ENCODE assay signal across 12 cellular contexts in the genomic region with DNA sequence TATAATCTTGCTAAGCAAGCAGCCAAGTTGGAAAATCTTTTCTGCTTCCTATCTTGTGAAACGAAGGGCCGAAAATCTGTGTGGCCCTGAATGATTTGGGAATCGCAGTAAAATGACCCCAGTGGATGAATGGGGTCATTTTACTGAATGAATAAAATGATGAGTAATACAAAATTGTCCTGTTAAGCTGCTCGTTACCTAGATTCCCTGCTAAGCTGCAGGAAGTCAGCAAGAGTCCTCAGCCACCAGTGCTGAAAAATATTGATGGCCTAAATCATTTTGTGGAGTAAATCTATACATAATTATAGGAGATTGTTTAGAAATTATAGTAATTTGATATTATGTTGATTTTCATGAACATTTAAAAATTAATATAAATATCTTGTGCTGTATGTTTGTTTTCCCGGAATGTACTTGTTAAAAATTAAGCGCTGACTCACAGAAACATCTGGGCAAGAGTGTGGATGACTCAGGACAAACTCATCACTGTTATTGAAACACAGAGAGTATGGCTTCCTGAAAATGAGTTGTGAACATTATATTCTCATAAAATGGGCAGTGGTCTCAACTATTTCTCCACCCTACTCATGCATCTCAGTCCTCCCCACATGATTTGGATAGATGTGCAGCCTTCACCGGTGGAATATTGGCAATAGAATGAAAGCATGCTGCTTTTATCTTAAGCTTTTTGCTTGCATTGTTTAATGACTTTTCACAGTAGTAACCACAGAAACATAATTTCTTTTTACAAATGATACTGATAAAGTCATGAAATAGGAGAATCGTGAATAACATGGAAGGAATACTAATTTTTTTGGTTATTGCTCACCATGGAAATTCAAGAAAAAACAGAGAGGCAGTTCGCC. TPM values are rescaled to one million over a fixed set of nuclear protein-coding genes. Genes with fewer than 3 reads are reported as not detected.
DNase-seq lines count a peak whose midpoint lies in the region; ATAC-seq and TF ChIP-seq lines count a peak whose summit lies in the region.
"Had no signal": no experiment of that assay in that cellular context is flagged by ENCODE, and none has a peak within 500 bp of the region (broad histone marks: within the 10 kb centered on the region; RNA-seq: fewer than 3 reads in every experiment).

No MANE protein-coding gene starts in this region.

- no peaks in the 10 kb centered on the region for H3K9me3 ChIP-seq in PC-9 (ENCODE audit: insufficient read depth, low read depth)
- H3K9me3 ChIP-seq in osteoblast (ENCODE audit: low read depth, low read length) = no peaks in the 10 kb centered on the region
- H3K9me3 ChIP-seq: SJCRH30 had no signal

- peaks cover 25% of the 10 kb centered on the region for H3F3A ChIP-seq in PC-9 (ENCODE audit: insufficient read depth, low read depth)

- no peak for TF ChIP-seq POLR2A in GM18505 (IDR thresholded peaks at IDR 0.05; ENCODE audit: borderline replicate concordance, extremely low read depth, insufficient read depth, insufficient read length)

- H3K27ac ChIP-seq in PC-9 (peak overlapping the region; percentile 67), osteoblast (ENCODE audit: low read depth, low read length) (peak overlapping the region; percentile 79)
- H3K27ac ChIP-seq: SJCRH30 had no signal

- H3K27me3 ChIP-seq in PC-9 (ENCODE audit: insufficient read depth, low read depth) (no peaks in the 10 kb centered on the region), osteoblast (ENCODE audit: insufficient read depth, low read length) (no peaks in the 10 kb centered on the region)
- H3K27me3 ChIP-seq: SJCRH30 had no signal

- peak overlapping the region; percentile 68 for H3K4me2 ChIP-seq in PC-9
- peak overlapping the region; percentile 69 for H3K4me2 ChIP-seq in osteoblast (ENCODE audit: insufficient read depth, low read length)

- DNase-seq in GM03348 (ENCODE audit: low spot score) = peak; percentile 59
- DNase-seq in PC-9 = peak in 1 of 2 experiments; percentile 61
- peak; percentile 82 for DNase-seq in epithelial cell of esophagus (ENCODE audit: low read depth)
- DNase-seq in osteoblast (ENCODE audit: insufficient read length, low spot score, missing footprints) = peak; percentile 62
- no peak for DNase-seq in NCI-H345 (lab: John Stamatoyannopoulos, UW)
- no peak for DNase-seq in NCI-H1105 (lab: John Stamatoyannopoulos, UW)
- DNase-seq: activated CD8-positive, alpha-beta memory T cell treated with anti-CD3 and anti-CD28 coated beads, Interleukin-2, amount 10 ng/mL, durations not matched to agents 7 days and 5 days; cerebellar nuclear complex; NCI-H1105 treated with DMSO at 0.1 percent for 48 hours had no signal

- ATAC-seq in GM21576 (IDR thresholded peaks at IDR 0.05; ENCODE audit: unreplicated experiment) (no peak), GM18505 (IDR thresholded peaks at IDR 0.05; ENCODE audit: unreplicated experiment) (no peak)
- ATAC-seq: activated CD8-positive, alpha-beta memory T cell treated with anti-CD3 and anti-CD28 coated beads, Interleukin-2, amount 10 ng/mL, durations not matched to agents 7 days and 5 days had no signal

- H3K79me2 ChIP-seq in PC-9 (ENCODE audit: low read depth) (no peaks in the 10 kb centered on the region), osteoblast (ENCODE audit: insufficient read depth, low read length) (no peaks in the 10 kb centered on the region)

- H2AFZ ChIP-seq in PC-9 (peak overlapping the region; percentile 46), osteoblast (ENCODE audit: low read length) (peak overlapping the region; percentile 28)

- BruUV-seq in PC-9 (replicated peaks; lab: Mats Ljungman, UMichigan) = no TSS peak

- CTCF ChIA-PET in PC-9 (lab: Charles Lee) = no interaction called here

- no peak overlapping the region for H3K4me3 ChIP-seq in PC-9
- no peak overlapping the region for H3K4me3 ChIP-seq in epithelial cell of esophagus (ENCODE audit: low read length)
- peak overlapping the region; percentile 15 for H3K4me3 ChIP-seq in osteoblast (ENCODE audit: insufficient read depth, low read length)
- H3K4me3 ChIP-seq: SJCRH30 had no signal

- H3K9me2 ChIP-seq in PC-9 (ENCODE audit: insufficient read depth) = no peaks in the 10 kb centered on the region

- intact Hi-C loops in PC-9 (cut with micrococcal nuclease; ENCODE audit: unreplicated experiment) = loop anchor here (5.0 kb wide), 1 partner anchor 40 kb away; no protein-coding TSS in a partner anchor

- no peak for TF ChIP-seq CTCF in PC-9 (conservative IDR thresholded peaks at IDR 0.05)
- no peak for TF ChIP-seq CTCF in epithelial cell of esophagus (IDR thresholded peaks at IDR 0.05; ENCODE audit: insufficient read depth, low read depth, low read length, missing control alignments)
- no peak for TF ChIP-seq CTCF in osteoblast (IDR thresholded peaks at IDR 0.05; ENCODE audit: extremely low read depth, low read depth, low read length)

- no peaks in the 10 kb centered on the region for H3K36me3 ChIP-seq in PC-9 (ENCODE audit: low read depth)
- H3K36me3 ChIP-seq in osteoblast (ENCODE audit: insufficient read depth, low read length) = no peaks in the 10 kb centered on the region
- H3K36me3 ChIP-seq: SJCRH30 had no signal

- H4K20me1 ChIP-seq in PC-9 (ENCODE audit: insufficient read depth) = no peaks in the 10 kb centered on the region
- no peaks in the 10 kb centered on the region for H4K20me1 ChIP-seq in osteoblast (ENCODE audit: insufficient read depth, low read length)

- POLR2A ChIA-PET in PC-9 (lab: Charles Lee; ENCODE audit: unreplicated experiment) = interaction anchor here (0.7 kb wide), 1 partner anchor 212 kb away, joined by 3 read pairs; no protein-coding TSS in a partner anchor

- H3K4me1 ChIP-seq in PC-9 (replicated peaks; ENCODE audit: insufficient read depth) (peaks cover 36% of the 10 kb centered on the region), osteoblast (ENCODE audit: insufficient read depth, low read length) (peaks cover 26% of the 10 kb centered on the region)

RNA-seq across cellular contexts. Expression of gene RGS17, which starts 36.2 kb away (rescaled TPM):
- total RNA-seq in PC-9 (2021) (0.70 and 0.80 TPM in 2 replicates), osteoblast (1.4 and 1.8 TPM in 2 replicates)
- total RNA-seq: activated CD8-positive, alpha-beta memory T cell treated with anti-CD3 and anti-CD28 coated beads, Interleukin-2, amount 10 ng/mL, durations not matched to agents 7 days and 5 days had no signal

Comparison
In these comparisons a context has a peak if more than half of its experiments do, and no peak if none do; other contexts are left out.
1. DNase-seq: peak in GM03348 (single experiment), epithelial cell of esophagus (single experiment) and osteoblast (single experiment); none in NCI-H345 (single experiment) and NCI-H1105 (single experiment).